In genomic region chr10:110644598-110645462, GRCh38 we compare ENCODE assay signal across 8 cellular contexts. TPM values are rescaled to one million over a fixed set of nuclear protein-coding genes. Genes with fewer than 3 reads are reported as not detected.
A peak's percentile ranks its signal among the peaks of the same experiment; 100 is the strongest.
DNase-seq lines count a peak whose midpoint lies in the region; ATAC-seq and TF ChIP-seq lines count a peak whose summit lies in the region.

No MANE protein-coding gene starts in this region.

- peak overlapping the region; percentile 99 for H3K4me2 ChIP-seq in BLaER1
- peak overlapping the region; percentile 90 for H3K4me2 ChIP-seq in neural progenitor cell

- peak overlapping the region; percentile 68 for H3K4me3 Mint-ChIP-seq in central memory CD8-positive, alpha-beta T cell
- H3K4me3 Mint-ChIP-seq in neural progenitor cell, result peak overlapping the region; percentile 87

- H3K27me3 ChIP-seq in BLaER1 (peaks cover 66% of the 10 kb centered on the region), neural progenitor cell (peaks cover 88% of the 10 kb centered on the region)

- H3K36me3 Mint-ChIP-seq in central memory CD8-positive, alpha-beta T cell (ENCODE audit: insufficient read depth), result peaks cover 3% of the 10 kb centered on the region
- H3K36me3 Mint-ChIP-seq in neural progenitor cell, result no peaks in the 10 kb centered on the region

- H3F3A ChIP-seq in neural progenitor cell (ENCODE audit: low read depth), result peaks cover 24% of the 10 kb centered on the region

- H3K27me3 Mint-ChIP-seq in central memory CD8-positive, alpha-beta T cell, result peaks cover 77% of the 10 kb centered on the region
- peaks cover 27% of the 10 kb centered on the region for H3K27me3 Mint-ChIP-seq in neural progenitor cell (ENCODE audit: insufficient read depth, low read depth)

- H3K4me3 ChIP-seq in BLaER1 (peak overlapping the region; percentile 68), LNCaP clone FGC (ENCODE audit: low read depth, low read length) (peak overlapping the region; percentile 56), neural progenitor cell (peak overlapping the region; percentile 69)

- no peak overlapping the region for H3K9ac ChIP-seq in BLaER1
- no peak overlapping the region for H3K9ac ChIP-seq in neural progenitor cell

- H3K9me3 Mint-ChIP-seq in central memory CD8-positive, alpha-beta T cell, result no peaks in the 10 kb centered on the region
- H3K9me3 Mint-ChIP-seq in neural progenitor cell, result no peaks in the 10 kb centered on the region

- H2AFZ ChIP-seq in neural progenitor cell (replicated peaks), result peak overlapping the region; percentile 86

- TF ChIP-seq CTCF in LNCaP clone FGC (IDR thresholded peaks at IDR 0.05; ENCODE audit: control insufficient read depth, extremely low read depth, insufficient read depth), result no peak
- TF ChIP-seq CTCF in neural progenitor cell (IDR thresholded peaks at IDR 0.05), result no peak

- no peak for ATAC-seq in central memory CD8-positive, alpha-beta T cell (replicated peaks; ENCODE audit: extremely low read depth, poor library complexity, severe bottlenecking)
- ATAC-seq in GM19351 (IDR thresholded peaks at IDR 0.05; ENCODE audit: unreplicated experiment), result no peak
- ATAC-seq in HG02678 (IDR thresholded peaks at IDR 0.05; ENCODE audit: unreplicated experiment), result no peak
- ATAC-seq in GM18861 (IDR thresholded peaks at IDR 0.05; ENCODE audit: unreplicated experiment), result no peak

- H3K27ac ChIP-seq in BLaER1, result no peak overlapping the region
- H3K27ac ChIP-seq in neural progenitor cell, result no peak overlapping the region

- H3K9me3 ChIP-seq in BLaER1 (no peaks in the 10 kb centered on the region), neural progenitor cell (ENCODE audit: low read depth) (no peaks in the 10 kb centered on the region)

- no peak overlapping the region for H3K27ac Mint-ChIP-seq in central memory CD8-positive, alpha-beta T cell (ENCODE audit: low read depth)
- H3K27ac Mint-ChIP-seq in neural progenitor cell, result no peak overlapping the region

- no peaks in the 10 kb centered on the region for H3K79me2 ChIP-seq in neural progenitor cell (ENCODE audit: low read depth)

- H4K20me1 ChIP-seq in BLaER1, result peaks cover 34% of the 10 kb centered on the region
- peaks cover 17% of the 10 kb centered on the region for H4K20me1 ChIP-seq in neural progenitor cell (ENCODE audit: low read depth)

- H3K4me1 Mint-ChIP-seq in central memory CD8-positive, alpha-beta T cell, result peaks cover 23% of the 10 kb centered on the region
- peaks cover 53% of the 10 kb centered on the region for H3K4me1 Mint-ChIP-seq in neural progenitor cell

- no peaks in the 10 kb centered on the region for H3K36me3 ChIP-seq in BLaER1
- H3K36me3 ChIP-seq in neural progenitor cell, result no peaks in the 10 kb centered on the region

- DNase-seq in LNCaP clone FGC (ENCODE audit: low read depth) (no peak), neural progenitor cell (ENCODE audit: low spot score) (peak; percentile 27)
- DNase-seq in central memory CD8-positive, alpha-beta T cell (ENCODE audit: low spot score in 2 of 2), result no peak
- no peak for DNase-seq in stimulated activated CD4-positive, alpha-beta T cell treated with anti-CD3 and anti-CD28 coated beads, Interleukin-2, amount 100 ng/mL, for 48 hours

- H3K4me1 ChIP-seq in BLaER1, result peaks cover 20% of the 10 kb centered on the region
- H3K4me1 ChIP-seq in neural progenitor cell, result peaks cover 21% of the 10 kb centered on the region

RNA-seq across cellular contexts. Expression of gene RBM20, which starts 0.7 kb away (rescaled TPM):
- 0.28 and 0.32 TPM in 2 replicates for total RNA-seq in neural progenitor cell (ENCODE audit: low replicate concordance)
